1 cellular context compared by ENCODE assay signal in the genomic region with DNA sequence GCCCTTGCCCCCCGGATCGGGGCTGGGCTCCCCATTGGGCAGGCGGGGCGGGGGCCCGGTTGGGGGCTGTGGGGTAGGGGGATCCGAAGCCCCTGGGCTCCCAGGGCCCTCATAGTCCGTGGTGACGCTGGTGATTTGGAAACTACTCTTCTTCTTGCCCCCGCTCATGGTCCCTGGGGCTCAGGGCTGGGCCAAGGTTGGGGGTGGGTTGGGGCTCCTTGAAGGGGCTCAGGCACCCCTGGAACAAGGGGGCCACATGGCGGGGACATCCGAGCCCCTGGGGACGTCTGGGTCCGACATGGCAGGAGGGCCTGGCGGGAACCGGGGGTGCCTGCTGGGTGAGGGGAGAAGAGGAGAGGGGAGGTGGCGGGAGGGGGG.
TF ChIP-seq lines count a peak whose summit lies in the region.

No MANE protein-coding gene starts in this region.

TF ChIP-seq in GM12878, 131 proteins besides CTCF, POLR2A, EP300 and RAD21:
- TF ChIP-seq, protein P1, sequence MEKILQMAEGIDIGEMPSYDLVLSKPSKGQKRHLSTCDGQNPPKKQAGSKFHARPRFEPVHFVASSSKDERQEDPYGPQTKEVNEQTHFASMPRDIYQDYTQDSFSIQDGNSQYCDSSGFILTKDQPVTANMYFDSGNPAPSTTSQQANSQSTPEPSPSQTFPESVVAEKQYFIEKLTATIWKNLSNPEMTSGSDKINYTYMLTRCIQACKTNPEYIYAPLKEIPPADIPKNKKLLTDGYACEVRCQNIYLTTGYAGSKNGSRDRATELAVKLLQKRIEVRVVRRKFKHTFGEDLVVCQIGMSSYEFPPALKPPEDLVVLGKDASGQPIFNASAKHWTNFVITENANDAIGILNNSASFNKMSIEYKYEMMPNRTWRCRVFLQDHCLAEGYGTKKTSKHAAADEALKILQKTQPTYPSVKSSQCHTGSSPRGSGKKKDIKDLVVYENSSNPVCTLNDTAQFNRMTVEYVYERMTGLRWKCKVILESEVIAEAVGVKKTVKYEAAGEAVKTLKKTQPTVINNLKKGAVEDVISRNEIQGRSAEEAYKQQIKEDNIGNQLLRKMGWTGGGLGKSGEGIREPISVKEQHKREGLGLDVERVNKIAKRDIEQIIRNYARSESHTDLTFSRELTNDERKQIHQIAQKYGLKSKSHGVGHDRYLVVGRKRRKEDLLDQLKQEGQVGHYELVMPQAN (conservative IDR thresholded peaks at IDR 0.05) = no peak
- no peak for TF ChIP-seq NBN (IDR thresholded peaks at IDR 0.05)
- no peak for TF ChIP-seq RBBP5 (conservative IDR thresholded peaks at IDR 0.05)
- TF ChIP-seq ZBED1 (IDR thresholded peaks at IDR 0.05; ENCODE audit: borderline replicate concordance) = no peak
- TF ChIP-seq, protein P2, sequence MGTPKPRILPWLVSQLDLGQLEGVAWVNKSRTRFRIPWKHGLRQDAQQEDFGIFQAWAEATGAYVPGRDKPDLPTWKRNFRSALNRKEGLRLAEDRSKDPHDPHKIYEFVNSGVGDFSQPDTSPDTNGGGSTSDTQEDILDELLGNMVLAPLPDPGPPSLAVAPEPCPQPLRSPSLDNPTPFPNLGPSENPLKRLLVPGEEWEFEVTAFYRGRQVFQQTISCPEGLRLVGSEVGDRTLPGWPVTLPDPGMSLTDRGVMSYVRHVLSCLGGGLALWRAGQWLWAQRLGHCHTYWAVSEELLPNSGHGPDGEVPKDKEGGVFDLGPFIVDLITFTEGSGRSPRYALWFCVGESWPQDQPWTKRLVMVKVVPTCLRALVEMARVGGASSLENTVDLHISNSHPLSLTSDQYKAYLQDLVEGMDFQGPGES (IDR thresholded peaks at IDR 0.05) = no peak
- TF ChIP-seq KLF5 (IDR thresholded peaks at IDR 0.05; ENCODE audit: partially characterized antibody) = no peak
- TF ChIP-seq ZZZ3 (IDR thresholded peaks at IDR 0.05; ENCODE audit: control insufficient read depth, insufficient read length, low read depth) = no peak
- TF ChIP-seq CBX3 (IDR thresholded peaks at IDR 0.05; ENCODE audit: borderline replicate concordance, low read depth) = no peak
- no peak for TF ChIP-seq IRF5 (IDR thresholded peaks at IDR 0.05; ENCODE audit: borderline replicate concordance)
- no peak for TF ChIP-seq GATAD2B (conservative IDR thresholded peaks at IDR 0.05; ENCODE audit: low read depth)
- TF ChIP-seq YBX1 (IDR thresholded peaks at IDR 0.05) = no peak
- TF ChIP-seq ZNF384 (IDR thresholded peaks at IDR 0.05; ENCODE audit: borderline replicate concordance, low read depth, low read length) = no peak
- TF ChIP-seq TBL1XR1 (IDR thresholded peaks at IDR 0.05; ENCODE audit: low read depth, low read length) = no peak
- TF ChIP-seq, protein P3, sequence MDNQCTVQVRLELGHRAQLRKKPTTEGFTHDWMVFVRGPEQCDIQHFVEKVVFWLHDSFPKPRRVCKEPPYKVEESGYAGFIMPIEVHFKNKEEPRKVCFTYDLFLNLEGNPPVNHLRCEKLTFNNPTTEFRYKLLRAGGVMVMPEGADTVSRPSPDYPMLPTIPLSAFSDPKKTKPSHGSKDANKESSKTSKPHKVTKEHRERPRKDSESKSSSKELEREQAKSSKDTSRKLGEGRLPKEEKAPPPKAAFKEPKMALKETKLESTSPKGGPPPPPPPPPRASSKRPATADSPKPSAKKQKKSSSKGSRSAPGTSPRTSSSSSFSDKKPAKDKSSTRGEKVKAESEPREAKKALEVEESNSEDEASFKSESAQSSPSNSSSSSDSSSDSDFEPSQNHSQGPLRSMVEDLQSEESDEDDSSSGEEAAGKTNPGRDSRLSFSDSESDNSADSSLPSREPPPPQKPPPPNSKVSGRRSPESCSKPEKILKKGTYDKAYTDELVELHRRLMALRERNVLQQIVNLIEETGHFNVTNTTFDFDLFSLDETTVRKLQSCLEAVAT (IDR thresholded peaks at IDR 0.05) = no peak
- TF ChIP-seq MEF2A (IDR thresholded peaks at IDR 0.05; ENCODE audit: insufficient read depth, low read depth, low read length) = no peak
